12 cellular contexts compared by ENCODE assay signal in genomic region chr6:44317136-44317631, GRCh38. TPM values are rescaled to one million over a fixed set of nuclear protein-coding genes. Genes with fewer than 3 reads are reported as not detected.
DNase-seq lines count a peak whose midpoint lies in the region; TF ChIP-seq lines count a peak whose summit lies in the region.
"Not testable (repeated sequence)": the region's sequence is repeated elsewhere in the genome, so short reads cannot be mapped to it uniquely, and the experiment has no call there.
"Had no signal": no experiment of that assay in that cellular context is flagged by ENCODE, and none has a peak within 500 bp of the region (broad histone marks: within the 10 kb centered on the region; RNA-seq: fewer than 3 reads in every experiment).

No MANE protein-coding gene starts in this region.

- not testable (repeated sequence) for TF ChIP-seq CTCF in HEK293 (tag by site-specific recombination; IDR thresholded peaks at IDR 0.05); glutamatergic neuron (IDR thresholded peaks at IDR 0.05; ENCODE audit: partially characterized antibody, unreplicated experiment)

- peaks cover 26% of the 10 kb centered on the region for H3K4me1 Mint-ChIP-seq in glutamatergic neuron (ENCODE audit: low read depth, unreplicated experiment)

- H3K4me1 ChIP-seq in HEK293 (ENCODE audit: control insufficient read depth, insufficient read depth, low read length) = not testable (repeated sequence)

- H3K27ac Mint-ChIP-seq in glutamatergic neuron (ENCODE audit: unreplicated experiment) = peak overlapping the region; percentile 65

- H3K27ac ChIP-seq in HEK293 (ENCODE audit: extremely low read depth, low read depth, low read length) = not testable (repeated sequence)

- not testable (repeated sequence) for H3K36me3 ChIP-seq in HEK293 (ENCODE audit: control insufficient read depth in 2 of 2, insufficient read depth in 1 of 2, low read length in 2 of 2)

- not testable (repeated sequence) for H3K4me3 ChIP-seq in HEK293 (ENCODE audit: low read depth, low read length)

- H3K4me3 Mint-ChIP-seq in glutamatergic neuron (ENCODE audit: unreplicated experiment) = not testable (repeated sequence)

- not testable (repeated sequence) for H3K9me3 ChIP-seq in HEK293 (ENCODE audit: control insufficient read depth, insufficient read depth, low read depth, low read length)

- H3K27me3 Mint-ChIP-seq in glutamatergic neuron (ENCODE audit: unreplicated experiment) = not testable (repeated sequence)

- peaks cover 13% of the 10 kb centered on the region for H3K9me3 Mint-ChIP-seq in glutamatergic neuron (ENCODE audit: unreplicated experiment)

- POLR2A ChIA-PET in HEK293 (lab: Yijun Ruan, JAX) = not testable (repeated sequence)

- peak; percentile 38 for DNase-seq in NCI-H524 treated with DMSO at 0.1 percent for 48 hours (lab: John Stamatoyannopoulos, UW)
- peak; percentile 60 for DNase-seq in NCI-H82 treated with DMSO at 0.1 percent for 48 hours (lab: John Stamatoyannopoulos, UW; ENCODE audit: unreplicated experiment)
- DNase-seq in glutamatergic neuron = not testable (repeated sequence)
- peak; percentile 7 for DNase-seq in posterior vena cava (ENCODE audit: low spot score)

- CTCF ChIA-PET in HEK293 (lab: Yijun Ruan, JAX) = interaction anchor here (1.9 kb wide), 1 partner anchor 22 kb away, joined by 8 read pairs; no protein-coding TSS in a partner anchor

- intact Hi-C loops in posterior vena cava (cut with DNase I) = not testable (repeated sequence)

- H3K36me3 Mint-ChIP-seq in glutamatergic neuron (ENCODE audit: unreplicated experiment) = not testable (repeated sequence)

TF ChIP-seq in HEK293, 187 proteins besides CTCF, POLR2A, EP300 and RAD21:
- 0 out of 2 replicates have a peak, but pooled peaks have one; percentile 24 for TF ChIP-seq KLF1 (tag by site-specific recombination; IDR thresholded peaks at IDR 0.05)

RNA-seq across cellular contexts. Expression of gene AARS2, which starts 4.0 kb away (rescaled TPM):
- 41.7 TPM for total RNA-seq in glutamatergic neuron (ENCODE audit: unreplicated experiment)
- 1 to 10 TPM; 5.9 to 7.7 TPM for total RNA-seq in posterior vena cava

RNA-seq across cellular contexts. Expression of gene SPATS1, which starts 25.3 kb away (rescaled TPM):
- total RNA-seq in glutamatergic neuron (ENCODE audit: unreplicated experiment) (not detected), posterior vena cava (not detected)
- total RNA-seq: CD4-positive, alpha-beta T cell; CD8-positive, alpha-beta memory T cell; GM12878; GM23248; H4; H9; HFFc6 had no signal

RNA-seq across cellular contexts. Expression of gene TMEM151B, which starts 46.9 kb away (rescaled TPM):
- total RNA-seq in glutamatergic neuron (ENCODE audit: unreplicated experiment) (51.3 TPM), posterior vena cava (not detected)
- total RNA-seq: CD4-positive, alpha-beta T cell; CD8-positive, alpha-beta memory T cell; GM12878; GM23248; HFFc6 had no signal

RNA-seq across cellular contexts. Expression of gene NFKBIE, which starts 51.8 kb away (rescaled TPM):
- 15.3 TPM for total RNA-seq in glutamatergic neuron (ENCODE audit: unreplicated experiment)
- total RNA-seq in posterior vena cava = 1 to 10 TPM; 4.5 to 6.7 TPM

RNA-seq across cellular contexts. Expression of gene SLC35B2, which starts 59.9 kb away (rescaled TPM):
- total RNA-seq in glutamatergic neuron (ENCODE audit: unreplicated experiment) (71.8 TPM), posterior vena cava (10 to 100 TPM; 23.1 to 28.9 TPM)

Comparison
In these comparisons a context has a peak if more than half of its experiments do, and no peak if none do; other contexts are left out.
1. RNA of gene TMEM151B, which starts 46.9 kb away (total RNA-seq): 51.3 TPM in glutamatergic neuron (single experiment); not detected in posterior vena cava; every median in the first group is over 10 times any median in the second.